ENCODE assay signal across 11 cellular contexts in genomic region chr11:118176400-118177134, GRCh38.
DNase-seq lines count a peak whose midpoint lies in the region; FAIRE-seq and TF ChIP-seq lines count a peak whose summit lies in the region.
"Had no signal": no experiment of that assay in that cellular context is flagged by ENCODE, and none has a peak within 500 bp of the region (broad histone marks: within the 10 kb centered on the region; RNA-seq: fewer than 3 reads in every experiment).

Gene SCN2B, minus strand, starts transcription at chr11:118176639. Its CDS starts 208 bp downstream, at chr11:118176431.

- no peak for TF ChIP-seq CTCF in Loucy (conservative IDR thresholded peaks at IDR 0.05; ENCODE audit: low read length)
- no peak for TF ChIP-seq CTCF in coronary artery (IDR thresholded peaks at IDR 0.05)
- no peak for TF ChIP-seq CTCF in foreskin fibroblast (IDR thresholded peaks at IDR 0.05; ENCODE audit: low read depth, low read length)

- no peaks in the 10 kb centered on the region for H3K9me2 ChIP-seq in Loucy (replicated peaks; ENCODE audit: low read depth, low read length)

- no peaks in the 10 kb centered on the region for H4K20me1 ChIP-seq in Loucy (ENCODE audit: insufficient read depth, low read length, poor library complexity, severe bottlenecking)

- no peak within 1 kb of the TSS for H3K9ac ChIP-seq in Loucy (ENCODE audit: low read depth, low read length, poor library complexity, severe bottlenecking)
- no peak within 1 kb of the TSS for H3K9ac ChIP-seq in subcutaneous abdominal adipose tissue (ENCODE audit: low read length in 5 of 5)

- H3K4me3 ChIP-seq in Loucy (ENCODE audit: low read length, poor library complexity, severe bottlenecking) (no peak within 1 kb of the TSS), coronary artery (peak within 1 kb of the TSS; percentile 52), subcutaneous abdominal adipose tissue (ENCODE audit: low read depth in 1 of 5, low read length in 5 of 5) (peak within 1 kb of the TSS in 3 of 5 donors; percentile 4 to 51 (median 41)), foreskin fibroblast (ENCODE audit: low read depth in 1 of 2, low read length in 2 of 2) (peak within 1 kb of the TSS in 1 of 2 donors; percentile 12)

- H3K79me2 ChIP-seq in Loucy (ENCODE audit: insufficient read depth, low read length), result no peaks in the 10 kb centered on the region

- H3K27me3 ChIP-seq in Loucy (ENCODE audit: insufficient read depth, low read length, poor library complexity, severe bottlenecking) (no peaks in the 10 kb centered on the region), subcutaneous abdominal adipose tissue (ENCODE audit: control insufficient read depth in 5 of 5, insufficient read depth in 4 of 5, low read length in 5 of 5) (peaks cover 0 to 23% (median 14%) of the 10 kb centered on the region in 5 donors)

- no peak for DNase-seq in coronary artery (ENCODE audit: low spot score)
- DNase-seq in left kidney (ENCODE audit: low read depth, low spot score), result peak; percentile 79
- no peak for DNase-seq in foreskin fibroblast
- no peak for DNase-seq in RCC 7860 (ENCODE audit: low spot score)
- DNase-seq in activated CD4-positive, alpha-beta T cell treated with anti-CD3 and anti-CD28 coated beads, Interleukin-2, amount 50 U/mL, for 48 hours, result no peak
- DNase-seq in stimulated activated naive CD4-positive, alpha-beta T cell treated with Interleukin-2 at 50 U/mL for 16 hours (lab: John Stamatoyannopoulos, UW), result no peak
- DNase-seq: DMS153; effector CD8-positive, alpha-beta T cell; NCI-H187 had no signal

- H3K27ac ChIP-seq in coronary artery (no peak within 1 kb of the TSS), subcutaneous abdominal adipose tissue (ENCODE audit: low read depth, low read length) (no peak within 1 kb of the TSS)

- no peaks in the 10 kb centered on the region for H3K36me3 ChIP-seq in Loucy (ENCODE audit: insufficient read depth, low read length)
- no peaks in the 10 kb centered on the region for H3K36me3 ChIP-seq in subcutaneous abdominal adipose tissue (ENCODE audit: control insufficient read depth in 5 of 5, insufficient read depth in 5 of 5, low read length in 5 of 5)

- FAIRE-seq in RCC 7860 (lab: Jason Lieb, UNC), result no peak

- no peak within 1 kb of the TSS for H3K4me2 ChIP-seq in Loucy (ENCODE audit: low read depth, low read length, poor library complexity, severe bottlenecking)

- H3F3A ChIP-seq in Loucy (ENCODE audit: low read depth), result no peaks in the 10 kb centered on the region

- 0 out of 2 replicates have a peak within 1 kb of the TSS, but pooled peaks have one; percentile 5 for H2AFZ ChIP-seq in Loucy (ENCODE audit: low read length)

- no peaks in the 10 kb centered on the region for H3K4me1 ChIP-seq in Loucy (ENCODE audit: insufficient read depth, low read length, poor library complexity, severe bottlenecking)
- peaks cover 0 to 17% (median 12%) of the 10 kb centered on the region in 5 donors for H3K4me1 ChIP-seq in subcutaneous abdominal adipose tissue (ENCODE audit: control insufficient read depth in 5 of 5, insufficient read depth in 5 of 5, low read length in 5 of 5)

- no peaks in the 10 kb centered on the region for H3K9me3 ChIP-seq in Loucy (ENCODE audit: insufficient read depth, low read depth, low read length)
- no peaks in the 10 kb centered on the region for H3K9me3 ChIP-seq in subcutaneous abdominal adipose tissue (ENCODE audit: control insufficient read depth in 5 of 5, low read length in 5 of 5)
